Comparison of ENCODE assay signal across 21 cellular contexts in genomic region chrX:110066488-110067225, GRCh38.
DNase-seq lines count a peak whose midpoint lies in the region; ATAC-seq, FAIRE-seq and TF ChIP-seq lines count a peak whose summit lies in the region.
"Had no signal": no experiment of that assay in that cellular context is flagged by ENCODE, and none has a peak within 500 bp of the region (broad histone marks: within the 10 kb centered on the region; RNA-seq: fewer than 3 reads in every experiment).

No MANE protein-coding gene starts in this region.

- no peak overlapping the region for H3K4me3 Mint-ChIP-seq in WTC11
- H3K4me3 Mint-ChIP-seq in nephron progenitor cell: no peak overlapping the region
- H3K4me3 Mint-ChIP-seq: activated CD4-positive, alpha-beta T cell treated with anti-CD3 and anti-CD28 coated beads, Interleukin-2, amount 10 ng/mL, durations not matched to agents 24 days and 14 days; activated naive CD8-positive, alpha-beta T cell treated with anti-CD3 and anti-CD28 coated beads for 36 hours; CD8-positive, alpha-beta memory T cell; stimulated activated effector memory CD8-positive, alpha-beta T cell treated with anti-CD3 and anti-CD28 coated beads, Interleukin-12 subunit alpha, Interleukin-12 subunit beta, amount 100 ng/mL, for 72 hours had no signal

- H3K27me3 Mint-ChIP-seq in WTC11 (ENCODE audit: low read depth): no peaks in the 10 kb centered on the region
- H3K27me3 Mint-ChIP-seq in nephron progenitor cell (ENCODE audit: low read depth, poor library complexity): no peaks in the 10 kb centered on the region
- H3K27me3 Mint-ChIP-seq: activated CD4-positive, alpha-beta T cell treated with anti-CD3 and anti-CD28 coated beads, Interleukin-2, amount 10 ng/mL, durations not matched to agents 24 days and 14 days; activated naive CD8-positive, alpha-beta T cell treated with anti-CD3 and anti-CD28 coated beads for 36 hours had no signal

- H3K36me3 Mint-ChIP-seq in WTC11: no peaks in the 10 kb centered on the region
- H3K36me3 Mint-ChIP-seq in nephron progenitor cell (ENCODE audit: low read depth): peaks cover 26% of the 10 kb centered on the region

- H3K27ac Mint-ChIP-seq in WTC11 (0 out of 2 replicates have a peak overlapping the region, but pooled peaks have one; percentile 72), nephron progenitor cell (peak overlapping the region; percentile 82)
- H3K27ac Mint-ChIP-seq: activated CD4-positive, alpha-beta T cell treated with anti-CD3 and anti-CD28 coated beads, Interleukin-2, amount 10 ng/mL, durations not matched to agents 24 days and 14 days; activated naive CD8-positive, alpha-beta T cell treated with anti-CD3 and anti-CD28 coated beads for 36 hours; stimulated activated effector memory CD8-positive, alpha-beta T cell treated with anti-CD3 and anti-CD28 coated beads, Interleukin-12 subunit alpha, Interleukin-12 subunit beta, amount 100 ng/mL, for 72 hours had no signal

- no peaks in the 10 kb centered on the region for H3K9me3 Mint-ChIP-seq in WTC11
- no peaks in the 10 kb centered on the region for H3K9me3 Mint-ChIP-seq in nephron progenitor cell
- H3K9me3 Mint-ChIP-seq: activated CD4-positive, alpha-beta T cell treated with anti-CD3 and anti-CD28 coated beads, Interleukin-2, amount 10 ng/mL, durations not matched to agents 24 days and 14 days; activated naive CD8-positive, alpha-beta T cell treated with anti-CD3 and anti-CD28 coated beads for 36 hours; CD8-positive, alpha-beta memory T cell; stimulated activated effector memory CD8-positive, alpha-beta T cell treated with anti-CD3 and anti-CD28 coated beads, Interleukin-12 subunit alpha, Interleukin-12 subunit beta, amount 100 ng/mL, for 72 hours had no signal

- CTCF ChIA-PET in WTC11 (lab: Charles Lee): interaction anchor here (1.6 kb wide), 1 partner anchor 123 kb away, joined by 3 read pairs; no protein-coding TSS in a partner anchor

- 0 out of 2 replicates have a peak, but pooled peaks cover 2% of the 10 kb centered on the region for H3K4me1 Mint-ChIP-seq in WTC11
- H3K4me1 Mint-ChIP-seq in nephron progenitor cell: peaks cover 5% of the 10 kb centered on the region
- H3K4me1 Mint-ChIP-seq: activated CD4-positive, alpha-beta T cell treated with anti-CD3 and anti-CD28 coated beads, Interleukin-2, amount 10 ng/mL, durations not matched to agents 24 days and 14 days; activated naive CD8-positive, alpha-beta T cell treated with anti-CD3 and anti-CD28 coated beads for 36 hours had no signal

- DNase-seq in GM12891 (ENCODE audit: insufficient read length, low spot score) (no peak), NCI-H1417 (lab: John Stamatoyannopoulos, UW) (peak in 2 of 3 experiments; percentile 63 to 82), WTC11 (ENCODE audit: low spot score) (no peak), nephron progenitor cell (no peak), NAMALWA (ENCODE audit: low spot score) (no peak), H4 (ENCODE audit: low spot score) (no peak)
- DNase-seq: activated CD4-positive, alpha-beta T cell treated with anti-CD3 and anti-CD28 coated beads, Interleukin-2, amount 10 ng/mL, durations not matched to agents 24 days and 14 days; activated naive CD8-positive, alpha-beta T cell treated with anti-CD3 and anti-CD28 coated beads for 36 hours; CD8-positive, alpha-beta memory T cell; cerebellar nuclear complex; H7; IMR-90; NCI-H226; small intestine; stimulated activated CD4-positive, alpha-beta T cell treated with anti-CD3 and anti-CD28 coated beads, Interleukin-2, amount 100 ng/mL, for 24 hours; T-helper 2 cell; uterus had no signal

- peak; percentile 87 for FAIRE-seq in GM12891 (lab: Jason Lieb, UNC)
- FAIRE-seq: keratinocyte, RCC 7860, small intestine had no signal

- no peak for TF ChIP-seq POLR2A in GM12891 (IDR thresholded peaks at IDR 0.05; ENCODE audit: low read depth, low read length)

- no peak for ATAC-seq in WTC11
- ATAC-seq in GM18519 (IDR thresholded peaks at IDR 0.05; ENCODE audit: low FRiP score, unreplicated experiment): no peak
- ATAC-seq: stimulated activated effector memory CD8-positive, alpha-beta T cell treated with anti-CD3 and anti-CD28 coated beads, Interleukin-12 subunit alpha, Interleukin-12 subunit beta, amount 100 ng/mL, for 72 hours had no signal

- POLR2A ChIA-PET in WTC11 (lab: Charles Lee): no interaction called here

- TF ChIP-seq CTCF in WTC11 (IDR thresholded peaks at IDR 0.05): no peak
- no peak for TF ChIP-seq CTCF in nephron progenitor cell (IDR thresholded peaks at IDR 0.05)

TF ChIP-seq in GM12891, 5 proteins besides CTCF, POLR2A, EP300 and RAD21:
- TF ChIP-seq TAF1 (IDR thresholded peaks at IDR 0.05; ENCODE audit: low read depth, low read length) (no peak), POLR2AphosphoS5 (IDR thresholded peaks at IDR 0.05; ENCODE audit: low read depth, low read length) (no peak), POU2F2 (IDR thresholded peaks at IDR 0.05; ENCODE audit: low read depth, low read length) (no peak), SPI1 (IDR thresholded peaks at IDR 0.05; ENCODE audit: low read depth, low read length) (no peak), PAX5 (IDR thresholded peaks at IDR 0.05; ENCODE audit: insufficient read depth, low read length, severe bottlenecking) (no peak)
TF ChIP-seq in GM12891: peak in this region for 0.

TF ChIP-seq in WTC11, 78 proteins besides CTCF, POLR2A, EP300 and RAD21 (continues in another document):
- TF ChIP-seq ZNF232 (CRISPR knock-in tag; IDR thresholded peaks at IDR 0.05) (no peak), E2F4 (CRISPR knock-in tag; IDR thresholded peaks at IDR 0.05; ENCODE audit: borderline replicate concordance, low read depth) (no peak), RORB (CRISPR knock-in tag; IDR thresholded peaks at IDR 0.05) (no peak), IRF2 (CRISPR knock-in tag; IDR thresholded peaks at IDR 0.05; ENCODE audit: borderline replicate concordance, low read depth) (no peak), OVOL2 (CRISPR knock-in tag; IDR thresholded peaks at IDR 0.05; ENCODE audit: borderline replicate concordance) (no peak), ARID4B (CRISPR knock-in tag; IDR thresholded peaks at IDR 0.05; ENCODE audit: borderline replicate concordance) (no peak), USF2 (CRISPR knock-in tag; IDR thresholded peaks at IDR 0.05) (no peak), ESRRA (CRISPR knock-in tag; IDR thresholded peaks at IDR 0.05; ENCODE audit: borderline replicate concordance) (no peak), GTF2I (CRISPR knock-in tag; conservative IDR thresholded peaks at IDR 0.05) (no peak), IRF1 (CRISPR knock-in tag; IDR thresholded peaks at IDR 0.05) (no peak), MYBL2 (CRISPR knock-in tag; IDR thresholded peaks at IDR 0.05) (no peak), NFATC4 (CRISPR knock-in tag; IDR thresholded peaks at IDR 0.05) (no peak), NR3C1 (CRISPR knock-in tag; conservative IDR thresholded peaks at IDR 0.05; ENCODE audit: low read depth) (no peak)

Comparison
In these comparisons a context has a peak if more than half of its experiments do, and no peak if none do; other contexts are left out.
1. DNase-seq: peak in NCI-H1417 (2 of 3); none in GM12891 (single experiment), WTC11 (single experiment), nephron progenitor cell (single experiment), NAMALWA (single experiment) and H4 (single experiment).